13 cellular contexts compared by ENCODE assay signal in the genomic region with DNA sequence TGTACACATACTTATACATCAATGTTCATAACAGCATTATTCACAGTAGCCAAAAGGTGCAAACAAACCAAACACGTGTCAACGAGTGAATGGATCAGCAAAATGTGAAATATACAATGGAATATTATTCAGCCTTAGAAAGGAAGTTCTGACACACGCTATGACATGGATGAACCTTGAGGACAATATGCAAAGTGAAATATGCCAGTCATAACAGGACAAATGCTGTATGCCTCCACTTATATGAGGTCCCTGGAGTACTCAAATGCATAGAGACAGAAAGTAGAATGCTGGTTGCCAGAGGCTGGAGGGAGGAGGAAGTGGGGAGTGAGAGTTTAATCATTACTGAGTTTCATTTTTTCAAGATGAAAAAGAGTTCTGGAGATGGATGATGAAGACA. TPM values are rescaled to one million over a fixed set of nuclear protein-coding genes. Genes with fewer than 3 reads are reported as not detected.
DNase-seq lines count a peak whose midpoint lies in the region; ATAC-seq and TF ChIP-seq lines count a peak whose summit lies in the region.
"Had no signal": no experiment of that assay in that cellular context is flagged by ENCODE, and none has a peak within 500 bp of the region (broad histone marks: within the 10 kb centered on the region; RNA-seq: fewer than 3 reads in every experiment).

No MANE protein-coding gene starts in this region.

- intact Hi-C loops in spleen (cut with DNase I; ENCODE audit: low total_unique reads): no loop called here

- H3K27ac ChIP-seq in spleen (no peak overlapping the region), suprapubic skin (no peak overlapping the region)

- H3K36me3 ChIP-seq in spleen: no peaks in the 10 kb centered on the region
- H3K36me3 ChIP-seq in suprapubic skin: no peaks in the 10 kb centered on the region
- H3K36me3 ChIP-seq: BE2C had no signal

- no peak for TF ChIP-seq EP300 in suprapubic skin (IDR thresholded peaks at IDR 0.05)

- H3K9me3 ChIP-seq in spleen (peaks cover 0 to 5% (median 0%) of the 10 kb centered on the region in 8 donors), suprapubic skin (no peaks in the 10 kb centered on the region)
- H3K9me3 ChIP-seq: BE2C had no signal

- H3K4me1 ChIP-seq in spleen (peaks cover 0 to 21% (median 9%) of the 10 kb centered on the region in 6 donors), suprapubic skin (no peaks in the 10 kb centered on the region)
- H3K4me1 ChIP-seq: BE2C had no signal

- ATAC-seq in HG02870 (IDR thresholded peaks at IDR 0.05; ENCODE audit: unreplicated experiment): peak; percentile 97

- 59 to 85% (median 74%) methylated on average over 3 of the region's 3 CpGs for WGBS in spleen, 5 donors
- 77% methylated on average over 3 of the region's 3 CpGs for WGBS in suprapubic skin

- no peak for TF ChIP-seq CTCF in spleen (IDR thresholded peaks at IDR 0.05 in 8 of 11, conservative IDR thresholded peaks at IDR 0.05 in 3 of 11)
- TF ChIP-seq CTCF in suprapubic skin (IDR thresholded peaks at IDR 0.05): no peak

- peak; percentile 20 to 30 (median 28) for DNase-seq in stimulated activated CD4-positive, alpha-beta T cell treated with anti-CD3 and anti-CD28 coated beads, Interleukin-12 subunit alpha, Interleukin-12 subunit beta, amount 100 ng/mL, for 48 hours (ENCODE audit: low read depth in 2 of 3, low spot score in 1 of 3)
- DNase-seq in stimulated activated CD4-positive, alpha-beta T cell treated with anti-CD3 and anti-CD28 coated beads, Interleukin-4, amount 100 ng/mL, for 1 hour: no peak
- peak; percentile 13 for DNase-seq in OCI-M1 (lab: John Stamatoyannopoulos, UW)
- no peak for DNase-seq in Kasumi-1 (lab: John Stamatoyannopoulos, UW)
- no peak for DNase-seq in GM19240 (ENCODE audit: insufficient read length, low spot score)
- no peak for DNase-seq in spleen
- no peak for DNase-seq in suprapubic skin (ENCODE audit: low spot score in 2 of 2)
- DNase-seq: BE2C, natural killer cell, NCI-H2081 treated with DMSO at 0.1 percent for 48 hours had no signal

- H3K27me3 ChIP-seq in spleen (replicated peaks in 1 of 7): no peaks in the 10 kb centered on the region
- H3K27me3 ChIP-seq in suprapubic skin: no peaks in the 10 kb centered on the region
- H3K27me3 ChIP-seq: BE2C had no signal

- no peak for TF ChIP-seq POLR2A in spleen (IDR thresholded peaks at IDR 0.05)
- TF ChIP-seq POLR2A in suprapubic skin (IDR thresholded peaks at IDR 0.05): no peak

- no peak overlapping the region for H3K4me3 ChIP-seq in spleen
- no peak overlapping the region for H3K4me3 ChIP-seq in suprapubic skin

RNA-seq across cellular contexts. Expression of a gene that starts 37.8 kb away (rescaled TPM):
- total RNA-seq in spleen (100 to 1,000 TPM; 110 to 193 (median 164) TPM), suprapubic skin (100 to 1,000 TPM in 1 of 4 donors, 10 to 100 TPM in 3; 58.2 to 137 (median 90.6) TPM)
- 10 to 100 TPM in 1 of 3 donors, 1 to 10 TPM in 2; 6.9 to 13.2 (median 7.4) TPM for polyA plus RNA-seq in spleen

RNA-seq across cellular contexts. Expression of a gene that starts 40.3 kb away (rescaled TPM):
- total RNA-seq in spleen (not detected), suprapubic skin (not detected)
- under 1 TPM in 1 of 3 donors, not detected in 2; under 0.01 TPM for polyA plus RNA-seq in spleen
- total RNA-seq: bronchial epithelial cell; natural killer cell; T-helper 2 cell treated with Interferon-gamma antibody and Interleukin-4, amounts not matched to agents 100 ng/mL and 5 ng/mL, for 36 hours had no signal

Comparison
In these comparisons a context has a peak if more than half of its experiments do, and no peak if none do; other contexts are left out.
1. DNase-seq: peak in stimulated activated CD4-positive, alpha-beta T cell treated with anti-CD3 and anti-CD28 coated beads, Interleukin-12 subunit alpha, Interleukin-12 subunit beta, amount 100 ng/mL, for 48 hours (3 of 3) and OCI-M1 (single experiment); none in stimulated activated CD4-positive, alpha-beta T cell treated with anti-CD3 and anti-CD28 coated beads, Interleukin-4, amount 100 ng/mL, for 1 hour (single experiment), Kasumi-1 (0 of 2), GM19240 (single experiment), spleen (single experiment) and suprapubic skin (0 of 2).